In the genomic region with DNA sequence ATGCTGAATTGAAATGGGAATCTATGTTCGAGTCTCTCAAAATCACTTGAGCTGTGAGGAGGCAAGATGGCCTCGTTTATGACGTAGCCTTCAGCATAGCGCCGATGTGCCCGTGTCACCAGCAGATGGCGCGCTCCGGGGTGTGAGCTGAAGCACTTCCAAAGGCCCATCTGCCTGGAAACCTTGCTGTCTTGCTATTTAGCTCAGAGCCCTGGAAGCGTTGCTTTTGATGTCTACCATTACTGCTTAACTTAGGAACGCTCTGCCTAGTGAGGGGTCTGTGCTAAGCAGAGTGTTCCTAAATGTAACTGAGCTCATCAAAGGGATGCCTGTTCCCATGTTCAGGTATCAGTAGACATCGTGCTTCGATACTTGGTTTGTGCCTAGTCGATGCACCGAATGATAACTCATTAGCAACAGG, we compare ENCODE assay signal across 8 cellular contexts.
A peak's percentile ranks its signal among the peaks of the same experiment; 100 is the strongest.
DNase-seq lines count a peak whose midpoint lies in the region; ATAC-seq lines count a peak whose summit lies in the region.

No MANE protein-coding gene starts in this region.

- no peaks in the 10 kb centered on the region for H3K4me1 ChIP-seq in Karpas-422 (ENCODE audit: low read length)

- no peak overlapping the region for H3K27ac Mint-ChIP-seq in activated naive CD4-positive, alpha-beta T cell treated with anti-CD3 and anti-CD28 coated beads, Interleukin-2, amount 10 ng/mL, durations not matched to agents 7 days and 5 days

- no peaks in the 10 kb centered on the region for H3K36me3 Mint-ChIP-seq in activated naive CD4-positive, alpha-beta T cell treated with anti-CD3 and anti-CD28 coated beads, Interleukin-2, amount 10 ng/mL, durations not matched to agents 7 days and 5 days

- no peak overlapping the region for H3K27ac ChIP-seq in Karpas-422 (ENCODE audit: low read length)

- DNase-seq in DMS153 (lab: John Stamatoyannopoulos, UW) (peak; percentile 47), Karpas-422 (peak; percentile 92), SK-MEL-5 (ENCODE audit: low read depth, low spot score) (peak; percentile 94), Right ventricle myocardium superior (peak; percentile 82), pulmonary artery endothelial cell (ENCODE audit: low read depth, low spot score) (peak; percentile 32), occipital lobe (lab: John Stamatoyannopoulos, UW) (no peak)
- DNase-seq in activated naive CD4-positive, alpha-beta T cell treated with anti-CD3 and anti-CD28 coated beads, Interleukin-2, amount 10 ng/mL, durations not matched to agents 7 days and 5 days = peak; percentile 79

- no peaks in the 10 kb centered on the region for H3K79me2 ChIP-seq in Karpas-422 (ENCODE audit: low read length)

- H3K4me2 ChIP-seq in Karpas-422 (ENCODE audit: low read depth, low read length, poor library complexity, severe bottlenecking) = no peak overlapping the region

- in situ Hi-C loops in SK-MEL-5 (cut with HindIII; ENCODE audit: low pct_unique_long_range_greater_than_20kb, low sequenced_read_pairs) = loop anchor here (10.0 kb wide), 1 partner anchor 110 kb away; no protein-coding TSS in a partner anchor

- H3K9me3 Mint-ChIP-seq in activated naive CD4-positive, alpha-beta T cell treated with anti-CD3 and anti-CD28 coated beads, Interleukin-2, amount 10 ng/mL, durations not matched to agents 7 days and 5 days = no peaks in the 10 kb centered on the region

- ATAC-seq in GM21576 (IDR thresholded peaks at IDR 0.05; ENCODE audit: unreplicated experiment) (peak; percentile 77), Right ventricle myocardium superior (ENCODE audit: poor library complexity) (peak; percentile 71)

- no peak overlapping the region for H3K4me3 ChIP-seq in Karpas-422 (ENCODE audit: low read length)

- H3K4me3 Mint-ChIP-seq in activated naive CD4-positive, alpha-beta T cell treated with anti-CD3 and anti-CD28 coated beads, Interleukin-2, amount 10 ng/mL, durations not matched to agents 7 days and 5 days = no peak overlapping the region

- CTCF ChIA-PET in activated naive CD4-positive, alpha-beta T cell treated with anti-CD3 and anti-CD28 coated beads, Interleukin-2, amount 10 ng/mL, durations not matched to agents 7 days and 5 days (lab: Charles Lee) = interaction anchor here (0.8 to 3.9 kb wide), 20 partner anchors 12 to 623 kb away, joined by 3 to 34 read pairs (median 5); no protein-coding TSS in a partner anchor

- H3K27me3 Mint-ChIP-seq in activated naive CD4-positive, alpha-beta T cell treated with anti-CD3 and anti-CD28 coated beads, Interleukin-2, amount 10 ng/mL, durations not matched to agents 7 days and 5 days = peaks cover 15% of the 10 kb centered on the region

- no peaks in the 10 kb centered on the region for H3K4me1 Mint-ChIP-seq in activated naive CD4-positive, alpha-beta T cell treated with anti-CD3 and anti-CD28 coated beads, Interleukin-2, amount 10 ng/mL, durations not matched to agents 7 days and 5 days

- no peaks in the 10 kb centered on the region for H3K9me2 ChIP-seq in Karpas-422 (replicated peaks; ENCODE audit: insufficient read depth, low read length)

- peak overlapping the region; percentile 67; the same call in 1 of the 2 replicates for H2AFZ ChIP-seq in Karpas-422 (ENCODE audit: low read length)

- no peaks in the 10 kb centered on the region for H3K36me3 ChIP-seq in Karpas-422 (ENCODE audit: insufficient read depth, low read length)

- no peaks in the 10 kb centered on the region for H4K20me1 ChIP-seq in Karpas-422 (ENCODE audit: insufficient read depth, low read depth, low read length)

- H3K27me3 ChIP-seq in Karpas-422 (ENCODE audit: low read length) = no peaks in the 10 kb centered on the region

- no peaks in the 10 kb centered on the region for H3K9me3 ChIP-seq in Karpas-422 (ENCODE audit: low read length)

- intact Hi-C loops in Right ventricle myocardium superior (cut with DNase I) = loop anchor here (5.0 kb wide), 2 partner anchors 113 to 543 kb away; no protein-coding TSS in a partner anchor

- no peak overlapping the region for H3K9ac ChIP-seq in Karpas-422 (ENCODE audit: low read length)
